ENCODE assay signal across 24 cellular contexts in the genomic region with DNA sequence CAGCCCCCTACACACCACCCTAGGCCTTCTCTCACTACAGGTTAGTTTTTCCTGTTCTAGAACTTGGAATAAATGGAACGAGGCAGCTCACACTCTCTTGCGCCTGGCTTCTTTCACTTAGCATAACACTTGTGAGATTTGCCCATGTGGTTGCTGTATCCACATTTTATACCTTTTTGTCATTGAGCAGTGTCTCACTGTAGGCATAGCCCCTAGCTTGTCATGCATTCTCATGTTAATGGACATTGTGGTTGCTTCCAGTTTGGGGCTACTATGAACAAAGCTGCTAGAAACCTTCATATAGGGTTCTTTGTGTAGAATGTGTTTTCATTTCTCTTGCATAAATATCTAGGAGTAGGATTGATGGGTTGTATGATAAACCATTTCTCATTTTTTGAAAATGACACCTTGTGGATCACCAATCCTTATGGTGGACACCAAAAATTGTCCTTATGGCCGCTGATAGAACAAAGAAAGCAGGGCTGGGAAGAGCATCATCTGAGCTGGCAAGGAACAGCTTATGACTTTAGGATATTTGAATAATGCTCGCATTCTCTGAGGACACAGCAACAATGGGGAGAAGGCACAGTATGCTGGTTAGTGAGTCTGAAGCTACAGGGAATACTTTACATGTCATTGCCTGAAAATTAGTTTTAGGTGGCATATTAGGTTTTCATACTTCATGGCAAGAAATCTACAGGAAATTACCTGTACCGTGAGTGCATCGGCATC.
"Had no signal": no experiment of that assay in that cellular context is flagged by ENCODE, and none has a peak within 500 bp of the region (broad histone marks: within the 10 kb centered on the region; RNA-seq: fewer than 3 reads in every experiment).

No MANE protein-coding gene starts in this region.

- H3K27ac ChIP-seq: breast epithelium, KMS-11 had no signal

- H3K27me3 ChIP-seq: breast epithelium had no signal

- H3K4me3 ChIP-seq: breast epithelium had no signal

- DNase-seq: activated CD4-positive, alpha-beta memory T cell treated with anti-CD3 and anti-CD28 coated beads for 36 hours; activated CD4-positive, alpha-beta T cell treated with anti-CD3 and anti-CD28 coated beads, Interleukin-2, amount 10 ng/mL, durations not matched to agents 7 days and 5 days; activated CD4-positive, CD25-positive, alpha-beta regulatory T cell; activated CD8-positive, alpha-beta memory T cell treated with anti-CD3 and anti-CD28 coated beads for 24 hours; activated effector memory CD4-positive, alpha-beta T cell treated with anti-CD3 and anti-CD28 coated beads, Interleukin-2, amount 50 U/mL, for 16 hours; activated naive CD4-positive, alpha-beta T cell treated with Interleukin-2 at 50 U/mL for 16 hours; activated naive CD8-positive, alpha-beta T cell treated with anti-CD3 and anti-CD28 coated beads for 36 hours; activated T-cell treated with anti-CD3 and anti-CD28 coated beads, Interleukin-2, amount 50 U/mL, for 4 hours; anterior cingulate cortex; caudate nucleus; NCI-H1092; NCI-H1417; NCI-H1930; NCI-H2171; NCI-H2227 treated with DMSO at 0.1 percent for 48 hours; NCI-H446 treated with DMSO at 0.1 percent for 48 hours; NCI-H524 treated with DMSO at 0.1 percent for 48 hours; PC-3; SHP77; T-helper 17 cell; T-helper 9 cell had no signal

- H3K9me3 ChIP-seq: breast epithelium had no signal

- H3K4me1 ChIP-seq: breast epithelium had no signal

- H3K9ac ChIP-seq: KMS-11 had no signal

- FAIRE-seq: RCC 7860 had no signal

- H3K36me3 ChIP-seq: breast epithelium had no signal
